ENCODE assay signal across 18 cellular contexts in genomic region chr2:238855299-238855698, GRCh38. TPM values are rescaled to one million over a fixed set of nuclear protein-coding genes. Genes with fewer than 3 reads are reported as not detected.
"Had no signal": no experiment of that assay in that cellular context is flagged by ENCODE, and none has a peak within 500 bp of the region (broad histone marks: within the 10 kb centered on the region; RNA-seq: fewer than 3 reads in every experiment).

No MANE protein-coding gene starts in this region.

- H3K9me3 ChIP-seq: ovary had no signal

- H3K27me3 ChIP-seq: ovary had no signal

- DNase-seq: activated B cell treated with CpG ODN at 0.5 μM for 24 hours; activated CD4-positive, alpha-beta T cell treated with anti-CD3 and anti-CD28 coated beads for 48 hours; activated CD8-positive, alpha-beta T cell treated with anti-CD3 and anti-CD28 coated beads, Interleukin-2, amount 10 ng/mL, durations not matched to agents 7 days and 5 days; activated naive CD4-positive, alpha-beta T cell; activated naive CD8-positive, alpha-beta T cell treated with anti-CD3 and anti-CD28 coated beads, Interleukin-2, amount 10 ng/mL, durations not matched to agents 7 days and 5 days; anterior cingulate cortex; dermis blood vessel endothelial cell; naive B cell; ovary; stimulated activated CD4-positive, alpha-beta T cell treated with anti-CD3 and anti-CD28 coated beads, Interleukin-2, amount 100 ng/mL, for 48 hours; stimulated activated naive B cell treated with anti-CD40 and anti-IgM and Interleukin-4, amounts not matched to agents 10 μg/mL and 1 μg/mL and 100 μg/mL, for 72 hours; substantia nigra; SW 1271 had no signal

- H3K9ac ChIP-seq: neural progenitor cell had no signal

- H3K27ac ChIP-seq: epithelial cell of prostate, hepatocyte, neural progenitor cell, ovary had no signal

- H3K36me3 ChIP-seq: neural progenitor cell, ovary had no signal

- H3K4me3 ChIP-seq: hepatocyte, lung, neural progenitor cell, ovary had no signal

- H3K4me1 ChIP-seq: neural progenitor cell had no signal

RNA-seq across cellular contexts. Expression of gene TWIST2, which starts 7.4 kb away (rescaled TPM):
- total RNA-seq: activated B cell treated with CpG ODN at 0.5 μM for 24 hours; activated CD8-positive, alpha-beta T cell treated with anti-CD3 and anti-CD28 coated beads, Interleukin-2, amount 10 ng/mL, durations not matched to agents 7 days and 5 days; activated naive CD8-positive, alpha-beta T cell treated with anti-CD3 and anti-CD28 coated beads, Interleukin-2, amount 10 ng/mL, durations not matched to agents 7 days and 5 days; dermis blood vessel endothelial cell; T-helper 2 cell treated with Interferon-gamma antibody and Interleukin-4, amounts not matched to agents 100 ng/mL and 5 ng/mL, for 36 hours had no signal
